17 cellular contexts compared by ENCODE assay signal in genomic region chr18:27839141-27839540, GRCh38.
DNase-seq lines count a peak whose midpoint lies in the region; ATAC-seq and TF ChIP-seq lines count a peak whose summit lies in the region.
"Had no signal": no experiment of that assay in that cellular context is flagged by ENCODE, and none has a peak within 500 bp of the region (broad histone marks: within the 10 kb centered on the region; RNA-seq: fewer than 3 reads in every experiment).

No MANE protein-coding gene starts in this region.

- no peak overlapping the region for H2AK5ac ChIP-seq in H9 (ENCODE audit: insufficient read length, low read length)

- H3K4me2 ChIP-seq in H9 (ENCODE audit: insufficient read depth, insufficient read length, low read length): no peak overlapping the region
- no peak overlapping the region for H3K4me2 ChIP-seq in SK-N-SH
- H3K4me2 ChIP-seq: KMS-11, PC-9 had no signal

- H3K36me3 ChIP-seq in SK-N-SH (replicated peaks in 1 of 2; ENCODE audit: control insufficient read depth in 1 of 2, insufficient read depth in 2 of 2, low read length in 1 of 2): no peaks in the 10 kb centered on the region
- H3K36me3 ChIP-seq: esophagus squamous epithelium had no signal

- H3T11ph ChIP-seq in H9 (ENCODE audit: low read length): no peak overlapping the region

- no peak overlapping the region for H3K23ac ChIP-seq in H9 (ENCODE audit: insufficient read length, low read depth, low read length)

- no peak overlapping the region for H3K27ac Mint-ChIP-seq in H9
- H3K27ac Mint-ChIP-seq: stimulated activated naive CD8-positive, alpha-beta T cell treated with anti-CD3 and anti-CD28 coated beads, Interleukin-15, Interleukin-2, amounts not matched to agents 100 ng/mL and 50 ng/mL, for 24 hours had no signal

- no peak for ATAC-seq in GM21515 (IDR thresholded peaks at IDR 0.05; ENCODE audit: unreplicated experiment)
- no peak for ATAC-seq in HG03432 (IDR thresholded peaks at IDR 0.05; ENCODE audit: unreplicated experiment)
- ATAC-seq: body of pancreas, left cardiac atrium had no signal

- H3K9me3 ChIP-seq in H9 (ENCODE audit: control insufficient read depth, low read depth, low read length) (no peaks in the 10 kb centered on the region), SK-N-SH (no peaks in the 10 kb centered on the region)
- H3K9me3 ChIP-seq: body of pancreas, esophagus squamous epithelium had no signal

- no peaks in the 10 kb centered on the region for H3K79me1 ChIP-seq in H9 (ENCODE audit: insufficient read depth, low read depth, low read length, poor library complexity, severe bottlenecking)

- H3K27ac ChIP-seq in H9 (ENCODE audit: insufficient read length, low read depth, low read length) (no peak overlapping the region), SK-N-SH (ENCODE audit: low read depth in 2 of 2, low read length in 1 of 2) (peak overlapping the region in 1 of 2 experiments; percentile 8; a peak in 1 of 4 replicates)
- H3K27ac ChIP-seq: body of pancreas, esophagus squamous epithelium, KMS-11, PC-9 had no signal

- H3K4me1 ChIP-seq in H9 (ENCODE audit: insufficient read depth, low read length) (no peaks in the 10 kb centered on the region), SK-N-SH (ENCODE audit: control insufficient read depth in 1 of 2, insufficient read depth in 2 of 2, low read depth in 1 of 2, low read length in 1 of 2) (no peaks in the 10 kb centered on the region; a peak in 2 of 4 replicates)
- H3K4me1 ChIP-seq: body of pancreas, esophagus squamous epithelium had no signal

- no peak overlapping the region for H2BK120ac ChIP-seq in H9 (ENCODE audit: low read depth, low read length, poor library complexity, severe bottlenecking)

- no peak overlapping the region for H3K4ac ChIP-seq in H9 (ENCODE audit: low read depth, low read length)

- H2BK12ac ChIP-seq in H9 (ENCODE audit: insufficient read length, low read depth, low read length): no peak overlapping the region

- H3K18ac ChIP-seq in H9 (ENCODE audit: insufficient read length, low read depth, low read length): peak overlapping the region; percentile 17

- H3K4me3 ChIP-seq in SK-N-SH (ENCODE audit: low read depth in 2 of 2, low read length in 1 of 2) (no peak overlapping the region), fibroblast of mammary gland (ENCODE audit: control insufficient read depth, low read depth, low read length) (no peak overlapping the region), skeletal muscle cell (ENCODE audit: low read depth, low read length) (no peak overlapping the region)
- H3K4me3 ChIP-seq: body of pancreas, esophagus squamous epithelium, PC-9 had no signal

- peaks cover 0 to 4% of the 10 kb centered on the region in 2 experiments; a peak in 1 of 4 replicates for H3K4me1 Mint-ChIP-seq in H9

- no peak for TF ChIP-seq RAD21 in SK-N-SH (IDR thresholded peaks at IDR 0.05; ENCODE audit: low read length)

- H3K27me3 ChIP-seq in H9 (ENCODE audit: insufficient read depth, low read length) (no peaks in the 10 kb centered on the region), SK-N-SH (ENCODE audit: insufficient read depth) (no peaks in the 10 kb centered on the region)
- H3K27me3 ChIP-seq: body of pancreas, esophagus squamous epithelium had no signal

- no peaks in the 10 kb centered on the region for H3K27me3 Mint-ChIP-seq in H9 (ENCODE audit: low read depth)
- H3K27me3 Mint-ChIP-seq: stimulated activated naive CD8-positive, alpha-beta T cell treated with anti-CD3 and anti-CD28 coated beads, Interleukin-15, Interleukin-2, amounts not matched to agents 100 ng/mL and 50 ng/mL, for 24 hours had no signal

- H3K56ac ChIP-seq in H9 (ENCODE audit: insufficient read length, low read depth, low read length): no peak overlapping the region

- no peak overlapping the region for H4K8ac ChIP-seq in H9 (replicated peaks; ENCODE audit: insufficient read length, low read depth, low read length)

- WGBS in H9 (ENCODE audit: extremely low coverage, insufficient read length, low lambda C conversion rate): no CpG with 5 or more reads among the region's 2 CpGs
- 35% methylated on average over 2 of the region's 2 CpGs for WGBS in SK-N-SH (ENCODE audit: low lambda C conversion rate)

- no peaks in the 10 kb centered on the region for H3K23me2 ChIP-seq in H9 (ENCODE audit: insufficient read length, low read depth, low read length, poor library complexity, severe bottlenecking)

- H2AFZ ChIP-seq in H9 (ENCODE audit: low read length) (no peak overlapping the region), SK-N-SH (ENCODE audit: low read depth) (no peak overlapping the region)
- H2AFZ ChIP-seq: PC-9 had no signal

- H4K91ac ChIP-seq in H9 (ENCODE audit: insufficient read length, low read depth, low read length): no peak overlapping the region

- no peak overlapping the region for H3K4me3 Mint-ChIP-seq in H9
- H3K4me3 Mint-ChIP-seq: stimulated activated naive CD8-positive, alpha-beta T cell treated with anti-CD3 and anti-CD28 coated beads, Interleukin-15, Interleukin-2, amounts not matched to agents 100 ng/mL and 50 ng/mL, for 24 hours had no signal

- no peaks in the 10 kb centered on the region for H3K36me3 Mint-ChIP-seq in H9 (ENCODE audit: insufficient read depth in 1 of 3, low read depth in 3 of 3)

- H4K5ac ChIP-seq in H9 (ENCODE audit: insufficient read length, low read depth, low read length): no peak overlapping the region

- TF ChIP-seq CTCF in H9 (conservative IDR thresholded peaks at IDR 0.05): no peak
- TF ChIP-seq CTCF in SK-N-SH (IDR thresholded peaks at IDR 0.05): no peak
- TF ChIP-seq CTCF in fibroblast of mammary gland (conservative IDR thresholded peaks at IDR 0.05; ENCODE audit: control insufficient read depth, insufficient read depth, low read depth, low read length): no peak

- H4K20me1 ChIP-seq in H9 (ENCODE audit: control insufficient read depth, insufficient read depth, insufficient read length) (no peaks in the 10 kb centered on the region), SK-N-SH (ENCODE audit: insufficient read depth) (no peaks in the 10 kb centered on the region)

- H3K9me3 Mint-ChIP-seq in H9: no peaks in the 10 kb centered on the region

- no peak overlapping the region for H2BK5ac ChIP-seq in H9 (ENCODE audit: insufficient read length, low read length)

- no peak for DNase-seq in H9
- no peak for DNase-seq in SK-N-SH
- peak; percentile 29 for DNase-seq in fibroblast of mammary gland (ENCODE audit: low read depth)
- peak; percentile 71 for DNase-seq in skeletal muscle cell (ENCODE audit: low read depth)
- DNase-seq in stimulated activated CD4-positive, alpha-beta T cell treated with anti-CD3 and anti-CD28 coated beads, Interleukin-4, amount 100 ng/mL, for 1 hour: no peak
- no peak for DNase-seq in activated T-cell treated with anti-CD3 and anti-CD28 coated beads, Interleukin-2, amount 50 U/mL, for 48 hours
- DNase-seq: body of pancreas; esophagus squamous epithelium; left cardiac atrium; NCI-H2171 treated with DMSO at 0.1 percent for 48 hours; nucleus accumbens; stimulated activated CD4-positive, alpha-beta T cell treated with anti-CD3 and anti-CD28 coated beads, Interleukin-2, amount 100 ng/mL, for 48 hours had no signal

- H3K79me2 ChIP-seq in H9 (ENCODE audit: insufficient read depth, low read length) (no peaks in the 10 kb centered on the region), SK-N-SH (ENCODE audit: insufficient read depth) (no peaks in the 10 kb centered on the region)

- TF ChIP-seq EP300 in SK-N-SH (IDR thresholded peaks at IDR 0.05; ENCODE audit: borderline replicate concordance in 1 of 2, low read depth in 1 of 2, low read length in 1 of 2): peak in 1 of 2 experiments; percentile 44; a peak in 1 of 4 replicates

- H3K9me2 ChIP-seq in SK-N-SH: no peaks in the 10 kb centered on the region

- no peak overlapping the region for H2BK20ac ChIP-seq in H9 (ENCODE audit: low read depth, low read length, poor library complexity, severe bottlenecking)

- H3K9ac ChIP-seq in H9 (ENCODE audit: extremely low read depth, insufficient read length, low read length) (no peak overlapping the region), SK-N-SH (no peak overlapping the region)
- H3K9ac ChIP-seq: KMS-11 had no signal

- CTCF ChIA-PET in SK-N-SH (lab: Yijun Ruan, JAX): interaction anchor here (1.2 kb wide), 1 partner anchor 89 kb away, joined by 4 read pairs; no protein-coding TSS in a partner anchor

- peaks cover 10% of the 10 kb centered on the region for H3F3A ChIP-seq in SK-N-SH (replicated peaks; ENCODE audit: insufficient read depth)

- H3K14ac ChIP-seq in H9 (ENCODE audit: insufficient read depth, low read length): no peak overlapping the region

- no peak overlapping the region for H2BK15ac ChIP-seq in H9 (ENCODE audit: low read depth, low read length)

- POLR2A ChIA-PET in SK-N-SH (lab: Yijun Ruan, JAX): no interaction called here

TF ChIP-seq in SK-N-SH, 30 proteins besides CTCF, POLR2A, EP300 and RAD21:
- TF ChIP-seq RXRA (IDR thresholded peaks at IDR 0.05; ENCODE audit: borderline replicate concordance, low read depth) (peak; percentile 55; the same call in 1 of the 2 replicates), YY1 (IDR thresholded peaks at IDR 0.05; ENCODE audit: low read depth) (no peak), CHD2 (IDR thresholded peaks at IDR 0.05; ENCODE audit: low read length, partially characterized antibody) (no peak), JUND (IDR thresholded peaks at IDR 0.05) (peak; percentile 78), MEF2A (IDR thresholded peaks at IDR 0.05; ENCODE audit: borderline replicate concordance, low read depth) (peak; percentile 90), TEAD4 (IDR thresholded peaks at IDR 0.05; ENCODE audit: borderline replicate concordance, insufficient read depth) (peak; percentile 64; the same call in 1 of the 2 replicates), FOSL2 (IDR thresholded peaks at IDR 0.05; ENCODE audit: borderline replicate concordance, low read depth) (peak; percentile 83), PBX3 (IDR thresholded peaks at IDR 0.05) (peak; percentile 56; the same call in 1 of the 2 replicates), TCF12 (IDR thresholded peaks at IDR 0.05) (peak; percentile 81), FOXJ3 (CRISPR knock-in tag; IDR thresholded peaks at IDR 0.05) (no peak), MAX (IDR thresholded peaks at IDR 0.05; ENCODE audit: low read depth) (0 out of 2 replicates have a peak, but pooled peaks have one; percentile 48)

Comparison
In these comparisons a context has a peak if more than half of its experiments do, and no peak if none do; other contexts are left out.
1. DNase-seq: peak in fibroblast of mammary gland (single experiment) and skeletal muscle cell (single experiment); none in H9 (single experiment), SK-N-SH (single experiment), stimulated activated CD4-positive, alpha-beta T cell treated with anti-CD3 and anti-CD28 coated beads, Interleukin-4, amount 100 ng/mL, for 1 hour (single experiment) and activated T-cell treated with anti-CD3 and anti-CD28 coated beads, Interleukin-2, amount 50 U/mL, for 48 hours (0 of 2).